ENCODE assay signal across 11 cellular contexts in the genomic region with DNA sequence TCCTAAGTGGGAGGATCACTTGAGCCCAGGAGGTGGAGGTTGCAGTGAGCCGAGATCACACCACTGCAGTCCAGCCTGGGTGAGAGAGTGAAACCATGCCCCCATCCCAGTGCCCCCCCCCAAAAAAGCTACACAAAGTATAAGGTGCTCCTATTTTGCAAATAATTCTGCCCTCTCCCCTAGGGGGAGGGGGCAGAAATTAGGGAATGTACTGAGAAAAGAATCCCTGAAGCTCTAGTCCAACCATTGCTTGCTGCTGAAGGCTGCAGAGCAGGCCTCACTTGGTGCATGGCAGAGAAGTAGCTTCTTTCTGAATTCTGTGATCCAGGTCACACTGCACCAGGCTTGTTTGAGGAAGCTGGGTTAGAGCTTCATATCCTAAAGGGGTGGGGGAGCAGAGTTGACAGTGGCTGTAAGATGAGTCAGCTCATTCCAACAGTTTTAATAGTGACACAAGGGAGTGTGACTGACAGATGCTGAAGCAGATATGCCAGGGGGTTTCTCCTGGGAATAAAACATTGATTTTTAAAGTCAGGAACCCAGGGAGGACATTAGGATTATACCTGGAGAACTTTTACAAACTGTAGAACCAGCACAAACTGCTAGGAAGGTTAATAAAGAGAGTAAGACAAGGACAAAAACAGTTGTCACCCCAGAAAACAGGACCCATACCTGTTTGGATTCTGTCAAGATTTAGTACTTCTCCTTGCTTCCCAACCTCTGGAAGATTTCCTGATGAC. TPM values are rescaled to one million over a fixed set of nuclear protein-coding genes. Genes with fewer than 3 reads are reported as not detected.
DNase-seq lines count a peak whose midpoint lies in the region; ATAC-seq, FAIRE-seq and TF ChIP-seq lines count a peak whose summit lies in the region.
"Had no signal": no experiment of that assay in that cellular context is flagged by ENCODE, and none has a peak within 500 bp of the region (broad histone marks: within the 10 kb centered on the region; RNA-seq: fewer than 3 reads in every experiment).

No MANE protein-coding gene starts in this region.

- TF ChIP-seq CTCF in MM.1S (IDR thresholded peaks at IDR 0.05; ENCODE audit: low read length) = no peak
- no peak for TF ChIP-seq CTCF in K562 (IDR thresholded peaks at IDR 0.05 in 2 of 3, conservative IDR thresholded peaks at IDR 0.05 in 1 of 3; ENCODE audit: insufficient read depth in 2 of 3, low read depth in 1 of 3, low read length in 3 of 3)
- no peak for TF ChIP-seq CTCF in tibial artery (IDR thresholded peaks at IDR 0.05)
- TF ChIP-seq CTCF in BE2C (IDR thresholded peaks at IDR 0.05; ENCODE audit: low read depth, low read length) = no peak
- no peak for TF ChIP-seq CTCF in neural progenitor cell (IDR thresholded peaks at IDR 0.05)

- BruUV-seq in K562 (replicated peaks; lab: Mats Ljungman, UMichigan) = no TSS peak

- DNase-seq in ELR (ENCODE audit: low read depth) (peak; percentile 48), MM.1S (peak; percentile 14), K562 (ENCODE audit: extremely low read depth in 1 of 4, low spot score in 3 of 4) (peak; percentile 78 to 93 (median 86)), tibial artery (no peak), BE2C (no peak), neural progenitor cell (ENCODE audit: low spot score) (no peak)
- no peak for DNase-seq in naive thymus-derived CD4-positive, alpha-beta T cell
- DNase-seq: heart left ventricle had no signal

- H3K9ac ChIP-seq in MM.1S (ENCODE audit: low read length) (0 out of 2 replicates have a peak overlapping the region, but pooled peaks have one; percentile 1), K562 (ENCODE audit: insufficient read depth in 1 of 2, low read depth in 2 of 2, low read length in 2 of 2) (peak overlapping the region; percentile 4 to 54; a peak in 2 of 4 replicates), neural progenitor cell (no peak overlapping the region)

- in situ Hi-C loops in K562 (cut with MboI) = no loop called here

- H3K4me2 ChIP-seq in MM.1S (ENCODE audit: low read depth, low read length) (no peak overlapping the region), K562 (ENCODE audit: insufficient read depth, low read length) (peak overlapping the region; percentile 46), neural progenitor cell (no peak overlapping the region)

- ATAC-seq in K562 = peak; percentile 99
- peak; percentile 81 for ATAC-seq in naive thymus-derived CD4-positive, alpha-beta T cell
- ATAC-seq in HG02759 (IDR thresholded peaks at IDR 0.05; ENCODE audit: unreplicated experiment) = no peak

- POLR2A ChIA-PET in K562 (lab: Yijun Ruan, JAX) = interaction anchor here (0.5 to 2.1 kb wide), 15 partner anchors 10 to 186 kb away, joined by 3 to 12 read pairs (median 4); a partner anchor contains a TSS
- POLR2A ChIA-PET in naive thymus-derived CD4-positive, alpha-beta T cell (lab: Charles Lee) = no interaction called here

- no peaks in the 10 kb centered on the region for H3K9me3 ChIP-seq in MM.1S (replicated peaks; ENCODE audit: insufficient read depth, low read length)
- no peaks in the 10 kb centered on the region for H3K9me3 ChIP-seq in K562 (replicated peaks; ENCODE audit: control insufficient read depth, insufficient read depth, low read depth, low read length)
- H3K9me3 ChIP-seq in naive thymus-derived CD4-positive, alpha-beta T cell (ENCODE audit: control insufficient read depth in 2 of 3, low read length in 3 of 3) = no peaks in the 10 kb centered on the region
- H3K9me3 ChIP-seq in tibial artery = no peaks in the 10 kb centered on the region
- no peaks in the 10 kb centered on the region for H3K9me3 ChIP-seq in BE2C
- H3K9me3 ChIP-seq in neural progenitor cell (ENCODE audit: low read depth) = no peaks in the 10 kb centered on the region
- H3K9me3 ChIP-seq: ascending aorta, heart left ventricle had no signal

- no peaks in the 10 kb centered on the region for H3K27me3 Mint-ChIP-seq in naive thymus-derived CD4-positive, alpha-beta T cell
- H3K27me3 Mint-ChIP-seq in neural progenitor cell (ENCODE audit: insufficient read depth, low read depth) = peaks cover under 1% of the 10 kb centered on the region
- H3K27me3 Mint-ChIP-seq: activated CD8-positive, alpha-beta T cell treated with anti-CD3 and anti-CD28 coated beads for 36 hours had no signal

- TF ChIP-seq RAD21 in K562 (CRISPR knock-in tag; conservative IDR thresholded peaks at IDR 0.05 in 1 of 2, IDR thresholded peaks at IDR 0.05 in 1 of 2) = no peak

- H3K27ac Mint-ChIP-seq in naive thymus-derived CD4-positive, alpha-beta T cell = no peak overlapping the region
- H3K27ac Mint-ChIP-seq in neural progenitor cell = no peak overlapping the region
- H3K27ac Mint-ChIP-seq: activated CD8-positive, alpha-beta T cell treated with anti-CD3 and anti-CD28 coated beads for 36 hours had no signal

- 9% methylated on average over 1 of the region's 1 CpG for WGBS in K562 (ENCODE audit: insufficient coverage, low coverage, missing lambda C conversion rate)

- no peaks in the 10 kb centered on the region; the same call in 1 of the 2 replicates for H3F3A ChIP-seq in MM.1S (ENCODE audit: insufficient read depth, low read length)
- H3F3A ChIP-seq in neural progenitor cell (ENCODE audit: low read depth) = no peaks in the 10 kb centered on the region

- H3K36me3 ChIP-seq in MM.1S (replicated peaks; ENCODE audit: insufficient read depth, low read length) = no peaks in the 10 kb centered on the region
- no peaks in the 10 kb centered on the region; the same call in 2 of the 3 replicates for H3K36me3 ChIP-seq in K562 (ENCODE audit: control insufficient read depth, insufficient read depth, low read length)
- peaks cover 0 to 48% (median 0%) of the 10 kb centered on the region in 3 experiments for H3K36me3 ChIP-seq in naive thymus-derived CD4-positive, alpha-beta T cell (ENCODE audit: control insufficient read depth in 2 of 3, insufficient read depth in 3 of 3, low read length in 3 of 3)
- H3K36me3 ChIP-seq in tibial artery = peaks cover 9 to 33% (median 10%) of the 10 kb centered on the region in 3 donors
- no peaks in the 10 kb centered on the region for H3K36me3 ChIP-seq in BE2C
- H3K36me3 ChIP-seq in neural progenitor cell = peaks cover 7% of the 10 kb centered on the region

- CTCF ChIA-PET in K562 (lab: Yijun Ruan, JAX; ENCODE audit: low intra/inter-chr PET ratio) = interaction anchor here (0.9 to 2.7 kb wide), 2 partner anchors 71 to 233 kb away, joined by 3 to 20 read pairs; no protein-coding TSS in a partner anchor
- CTCF ChIA-PET in naive thymus-derived CD4-positive, alpha-beta T cell (lab: Charles Lee) = no interaction called here

- H3K36me3 Mint-ChIP-seq in naive thymus-derived CD4-positive, alpha-beta T cell = peaks cover 0 to 46% (median 33%) of the 10 kb centered on the region in 5 donors
- H3K36me3 Mint-ChIP-seq in neural progenitor cell = peaks cover 26% of the 10 kb centered on the region

- TF ChIP-seq EP300 in K562 (IDR thresholded peaks at IDR 0.05; ENCODE audit: low read length) = peak; percentile 88

- TF ChIP-seq POLR2A in K562 (conservative IDR thresholded peaks at IDR 0.05) = no peak

- H3K27ac ChIP-seq in MM.1S (ENCODE audit: low read length) = peak overlapping the region; percentile 8; the same call in 1 of the 2 replicates
- peak overlapping the region; percentile 65 for H3K27ac ChIP-seq in K562 (ENCODE audit: extremely low read depth, low read depth, low read length)
- no peak overlapping the region for H3K27ac ChIP-seq in naive thymus-derived CD4-positive, alpha-beta T cell (ENCODE audit: low read depth, low read length)
- H3K27ac ChIP-seq in tibial artery = no peak overlapping the region
- H3K27ac ChIP-seq in neural progenitor cell = no peak overlapping the region
- H3K27ac ChIP-seq: ascending aorta had no signal

- H3K27me3 ChIP-seq in MM.1S (replicated peaks; ENCODE audit: insufficient read depth, low read length) (no peaks in the 10 kb centered on the region), K562 (ENCODE audit: control insufficient read depth in 2 of 2, insufficient read depth in 2 of 2, low read length in 2 of 2) (no peaks in the 10 kb centered on the region), tibial artery (no peaks in the 10 kb centered on the region), BE2C (no peaks in the 10 kb centered on the region), neural progenitor cell (no peaks in the 10 kb centered on the region)
- no peaks in the 10 kb centered on the region for H3K27me3 ChIP-seq in naive thymus-derived CD4-positive, alpha-beta T cell (ENCODE audit: control insufficient read depth in 2 of 2, insufficient read depth in 2 of 2, low read length in 2 of 2)
- H3K27me3 ChIP-seq: ascending aorta, heart left ventricle had no signal

- H3K4me3 Mint-ChIP-seq in naive thymus-derived CD4-positive, alpha-beta T cell = no peak overlapping the region
- no peak overlapping the region for H3K4me3 Mint-ChIP-seq in neural progenitor cell
- H3K4me3 Mint-ChIP-seq: activated CD8-positive, alpha-beta T cell treated with anti-CD3 and anti-CD28 coated beads for 36 hours had no signal

- no peak overlapping the region for H2AFZ ChIP-seq in MM.1S (ENCODE audit: low read length)
- H2AFZ ChIP-seq in K562 (ENCODE audit: low read depth, low read length) = peak overlapping the region; percentile 71
- H2AFZ ChIP-seq in neural progenitor cell (replicated peaks) = no peak overlapping the region

- H3K79me2 ChIP-seq in MM.1S (ENCODE audit: low read length) (no peaks in the 10 kb centered on the region), K562 (ENCODE audit: control insufficient read depth, insufficient read depth, low read length) (no peaks in the 10 kb centered on the region), neural progenitor cell (ENCODE audit: low read depth) (no peaks in the 10 kb centered on the region)

- H3K9me3 Mint-ChIP-seq in naive thymus-derived CD4-positive, alpha-beta T cell = no peaks in the 10 kb centered on the region
- no peaks in the 10 kb centered on the region for H3K9me3 Mint-ChIP-seq in neural progenitor cell
- H3K9me3 Mint-ChIP-seq: activated CD8-positive, alpha-beta T cell treated with anti-CD3 and anti-CD28 coated beads for 36 hours had no signal

- H3K4me1 ChIP-seq in MM.1S (ENCODE audit: low read length) (peaks cover 21% of the 10 kb centered on the region), K562 (replicated peaks in 1 of 2; ENCODE audit: control insufficient read depth in 2 of 2, insufficient read depth in 2 of 2, low read length in 2 of 2) (peaks cover 6 to 21% of the 10 kb centered on the region in 2 experiments; a peak in 4 of 5 replicates), tibial artery (no peaks in the 10 kb centered on the region), BE2C (no peaks in the 10 kb centered on the region), neural progenitor cell (no peaks in the 10 kb centered on the region)
- H3K4me1 ChIP-seq in naive thymus-derived CD4-positive, alpha-beta T cell (ENCODE audit: control insufficient read depth in 2 of 2, insufficient read depth in 2 of 2, low read length in 2 of 2) = no peaks in the 10 kb centered on the region
- H3K4me1 ChIP-seq: ascending aorta had no signal

- FAIRE-seq in K562 (lab: Jason Lieb, UNC) = peak; percentile 95

- no peaks in the 10 kb centered on the region for H4K20me1 ChIP-seq in MM.1S (ENCODE audit: insufficient read depth, low read length)
- no peaks in the 10 kb centered on the region for H4K20me1 ChIP-seq in K562 (replicated peaks; ENCODE audit: control insufficient read depth, insufficient read depth, low read length)
- H4K20me1 ChIP-seq in neural progenitor cell (ENCODE audit: low read depth) = no peaks in the 10 kb centered on the region

- peaks cover 3% of the 10 kb centered on the region for H3K9me1 ChIP-seq in K562 (ENCODE audit: control insufficient read depth, insufficient read depth, low read length)

- peaks cover 0 to 16% (median 0%) of the 10 kb centered on the region in 7 donors for H3K4me1 Mint-ChIP-seq in naive thymus-derived CD4-positive, alpha-beta T cell
- H3K4me1 Mint-ChIP-seq in neural progenitor cell = no peaks in the 10 kb centered on the region

- no peak overlapping the region for H3K4me3 ChIP-seq in MM.1S (ENCODE audit: low read length)
- H3K4me3 ChIP-seq in K562 = no peak overlapping the region
- H3K4me3 ChIP-seq in naive thymus-derived CD4-positive, alpha-beta T cell (ENCODE audit: low read length) = no peak overlapping the region
- no peak overlapping the region for H3K4me3 ChIP-seq in tibial artery
- no peak overlapping the region for H3K4me3 ChIP-seq in BE2C (ENCODE audit: low read depth, low read length)
- no peak overlapping the region for H3K4me3 ChIP-seq in neural progenitor cell
- H3K4me3 ChIP-seq: ascending aorta, heart left ventricle had no signal

- intact Hi-C loops in K562 (cut with micrococcal nuclease) (loop anchor here (1.0 kb wide), 1 partner anchor 34 kb away; no protein-coding TSS in a partner anchor), tibial artery (cut with DNase I; ENCODE audit: low total_unique reads) (no loop called here)
- intact Hi-C loops in naive thymus-derived CD4-positive, alpha-beta T cell (cut with micrococcal nuclease) = loop anchor here in 1 of 2 donors (5.0 kb wide), 1 partner anchor 34 kb away; no protein-coding TSS in a partner anchor

- H3K9me2 ChIP-seq in MM.1S (replicated peaks; ENCODE audit: insufficient read depth, low read length) = no peaks in the 10 kb centered on the region

RNA-seq across cellular contexts. Expression of a gene that starts 32.8 kb away (rescaled TPM):
- 202 and 262 TPM in 2 replicates for total RNA-seq in K562 (2011; cell fraction: chromatin; rRNA removed; ENCODE audit: low replicate concordance)
- total RNA-seq in K562 (2011; cell fraction: nucleolus; rRNA removed) = 90.7 and 112 TPM in 2 replicates
- total RNA-seq in K562 (2011; cell fraction: nucleoplasm; rRNA removed) = 109 and 122 TPM in 2 replicates
- total RNA-seq in K562 (2014; rRNA removed) (38.5 and 39.8 TPM in 2 replicates), K562 (2014; rRNA removed; fragmentation: Illumina TruSeq; extraction: Trizol) (40.8 and 41.7 TPM in 2 replicates), K562 (2015; rRNA removed; fragmentation: Illumina TruSeq; extraction: Trizol) (52.4 and 54.7 TPM in 2 replicates), K562 (2021) (50.3 and 56.3 TPM in 2 replicates), neural progenitor cell (ENCODE audit: low replicate concordance) (11.6 and 12.5 TPM in 2 replicates)
- polyA plus RNA-seq in K562 (2011; rRNA removed) (81.8 and 104 TPM in 2 replicates), K562 (2014; fragmentation: Illumina TruSeq; extraction: Trizol) (42.3 TPM in 2 replicates), K562 (2014; fragmentation: Nextera tagmentation; extraction: Ambion mirVana) (10 to 100 TPM; 10.1 to 13.8 TPM), K562 (2014; rRNA removed) (52.9 and 55.1 TPM in 2 replicates)
- 27.2 and 41.8 TPM in 2 replicates for polyA plus RNA-seq in K562 (2011; cell fraction: cytosol; rRNA removed)
- polyA plus RNA-seq in K562 (2011; cell fraction: nucleus; rRNA removed) = 388 and 426 TPM in 2 replicates
- polyA plus RNA-seq in K562 (2012) = 46.1 and 56.3 TPM in 2 replicates
- polyA minus RNA-seq in K562 (2011; rRNA and poly(A)+ RNA removed) = 62.4 and 66.1 TPM in 2 replicates
- polyA minus RNA-seq in K562 (2011; cell fraction: cytosol; rRNA and poly(A)+ RNA removed) = 32.6 and 37.9 TPM in 2 replicates
- 79.6 and 139 TPM in 2 replicates for polyA minus RNA-seq in K562 (2011; cell fraction: nucleus; rRNA and poly(A)+ RNA removed)
- 10 to 100 TPM in 1 of 5 experiments, under 1 TPM in 3, not detected in 1; 0.14 to 21.4 (median 0.27) TPM for total RNA-seq in naive thymus-derived CD4-positive, alpha-beta T cell
- polyA plus RNA-seq in naive thymus-derived CD4-positive, alpha-beta T cell = not detected
- polyA plus RNA-seq in BE2C (2012; ENCODE audit: insufficient read depth, insufficient read length, low read depth) = 1.0 TPM

Comparison
In these comparisons a context has a peak if more than half of its experiments do, and no peak if none do; other contexts are left out.
1. DNase-seq: peak in ELR (single experiment), MM.1S (single experiment) and K562 (4 of 4); none in naive thymus-derived CD4-positive, alpha-beta T cell (0 of 9), tibial artery (0 of 2), BE2C (single experiment) and neural progenitor cell (single experiment).
2. H3K27ac ChIP-seq: peak in MM.1S (single experiment) and K562 (single experiment); none in naive thymus-derived CD4-positive, alpha-beta T cell (single experiment), tibial artery (0 of 2) and neural progenitor cell (single experiment).